Comparison of ENCODE assay signal across 8 cellular contexts in genomic region chr21:43727571-43728466, GRCh38. TPM values are rescaled to one million over a fixed set of nuclear protein-coding genes. Genes with fewer than 3 reads are reported as not detected.
DNase-seq lines count a peak whose midpoint lies in the region; ATAC-seq and TF ChIP-seq lines count a peak whose summit lies in the region.

No MANE protein-coding gene starts in this region.

- TF ChIP-seq CTCF in type B pancreatic cell (conservative IDR thresholded peaks at IDR 0.05), result no peak

- H3K36me3 Mint-ChIP-seq in activated T-cell treated with anti-CD3 and anti-CD28 coated beads, Interleukin-2, amount 50 U/mL, for 4 hours (ENCODE audit: insufficient read depth), result peaks cover 5% of the 10 kb centered on the region
- H3K36me3 Mint-ChIP-seq in type B pancreatic cell, result peaks cover 4% of the 10 kb centered on the region

- peak overlapping the region; percentile 97 for H3K27ac ChIP-seq in caudate nucleus (ENCODE audit: low read depth, low read length)

- H3K9me3 Mint-ChIP-seq in activated T-cell treated with anti-CD3 and anti-CD28 coated beads, Interleukin-2, amount 50 U/mL, for 4 hours, result no peaks in the 10 kb centered on the region
- H3K9me3 Mint-ChIP-seq in type B pancreatic cell, result no peaks in the 10 kb centered on the region

- ATAC-seq in activated T-cell treated with anti-CD3 and anti-CD28 coated beads, Interleukin-2, amount 50 U/mL, for 4 hours, result no peak

- no peaks in the 10 kb centered on the region for H3K27me3 Mint-ChIP-seq in activated T-cell treated with anti-CD3 and anti-CD28 coated beads, Interleukin-2, amount 50 U/mL, for 4 hours (ENCODE audit: low read depth)
- H3K27me3 Mint-ChIP-seq in type B pancreatic cell, result no peaks in the 10 kb centered on the region

- peak overlapping the region; percentile 52 for H3K27ac Mint-ChIP-seq in type B pancreatic cell

- DNase-seq in activated T-cell treated with anti-CD3 and anti-CD28 coated beads, Interleukin-2, amount 50 U/mL, for 4 hours, result no peak
- DNase-seq in activated T-cell treated with anti-CD3 and anti-CD28 coated beads, Interleukin-2, amount 50 U/mL, for 48 hours, result no peak
- DNase-seq in NCI-H82 treated with DMSO at 0.1 percent for 48 hours (lab: John Stamatoyannopoulos, UW; ENCODE audit: unreplicated experiment) (peak; percentile 9), caudate nucleus (lab: John Stamatoyannopoulos, UW) (peak in 19 of 61 donors; percentile 22 to 70 (median 41)), medulla oblongata (ENCODE audit: extremely low spot score) (peak; percentile 56), type B pancreatic cell (ENCODE audit: extremely low spot score, unreplicated experiment) (no peak), D341Med (ENCODE audit: low spot score) (no peak), NCI-H1694 treated with DMSO at 0.1 percent for 48 hours (lab: John Stamatoyannopoulos, UW) (no peak)

- peaks cover 40% of the 10 kb centered on the region for H3K4me1 Mint-ChIP-seq in activated T-cell treated with anti-CD3 and anti-CD28 coated beads, Interleukin-2, amount 50 U/mL, for 4 hours (ENCODE audit: low read depth)
- H3K4me1 Mint-ChIP-seq in type B pancreatic cell (ENCODE audit: unreplicated experiment), result peaks cover 31% of the 10 kb centered on the region

- H3K4me3 Mint-ChIP-seq in activated T-cell treated with anti-CD3 and anti-CD28 coated beads, Interleukin-2, amount 50 U/mL, for 4 hours, result peak overlapping the region; percentile 84
- H3K4me3 Mint-ChIP-seq in type B pancreatic cell, result peak overlapping the region; percentile 85

RNA-seq across cellular contexts. Expression of gene PDXK, which starts 8.9 kb away (rescaled TPM):
- total RNA-seq in activated T-cell treated with anti-CD3 and anti-CD28 coated beads, Interleukin-2, amount 50 U/mL, for 4 hours, result 100 to 1,000 TPM; 101 to 114 (median 106) TPM
- total RNA-seq in type B pancreatic cell (ENCODE audit: low replicate concordance), result 94.4 and 160 TPM in 2 replicates

RNA-seq across cellular contexts. Expression of gene CSTB, which starts 48.3 kb away (rescaled TPM):
- total RNA-seq in activated T-cell treated with anti-CD3 and anti-CD28 coated beads, Interleukin-2, amount 50 U/mL, for 4 hours, result 10 to 100 TPM; 17.7 to 26.9 (median 24.5) TPM
- total RNA-seq in type B pancreatic cell (ENCODE audit: low replicate concordance), result 45.4 and 78.2 TPM in 2 replicates

Comparison
In these comparisons a context has a peak if more than half of its experiments do, and no peak if none do; other contexts are left out.
1. DNase-seq: peak in NCI-H82 treated with DMSO at 0.1 percent for 48 hours (single experiment) and medulla oblongata (single experiment); none in activated T-cell treated with anti-CD3 and anti-CD28 coated beads, Interleukin-2, amount 50 U/mL, for 4 hours (single experiment), activated T-cell treated with anti-CD3 and anti-CD28 coated beads, Interleukin-2, amount 50 U/mL, for 48 hours (0 of 2), type B pancreatic cell (single experiment), D341Med (single experiment) and NCI-H1694 treated with DMSO at 0.1 percent for 48 hours (single experiment).